In the genomic region with DNA sequence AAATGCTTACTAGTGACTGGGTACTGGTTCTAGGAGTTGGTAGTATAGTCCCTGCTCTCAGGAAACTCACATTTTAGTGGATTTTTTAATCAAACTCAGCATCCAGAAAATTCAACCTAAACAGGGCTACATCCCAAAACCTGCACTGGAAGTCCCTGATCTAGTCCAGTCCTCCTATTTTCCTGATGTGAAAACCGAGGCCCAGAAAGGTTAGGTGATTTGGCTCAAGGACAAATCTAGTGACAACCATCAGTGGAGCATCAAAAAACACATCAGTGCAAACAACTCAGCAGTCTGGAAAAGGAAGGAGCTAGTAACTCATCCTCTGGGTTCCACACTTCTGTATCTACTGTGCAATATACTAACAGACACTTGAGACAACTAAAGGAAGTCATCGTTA, we compare ENCODE assay signal across 9 cellular contexts. TPM values are rescaled to one million over a fixed set of nuclear protein-coding genes. Genes with fewer than 3 reads are reported as not detected.
DNase-seq lines count a peak whose midpoint lies in the region; TF ChIP-seq lines count a peak whose summit lies in the region.
"Had no signal": no experiment of that assay in that cellular context is flagged by ENCODE, and none has a peak within 500 bp of the region (broad histone marks: within the 10 kb centered on the region; RNA-seq: fewer than 3 reads in every experiment).

No MANE protein-coding gene starts in this region.

- H3K36me3 Mint-ChIP-seq in CD4-positive, alpha-beta memory T cell: peaks cover 41 to 58% of the 10 kb centered on the region in 2 donors
- H3K36me3 Mint-ChIP-seq in activated naive CD8-positive, alpha-beta T cell: peaks cover 7% of the 10 kb centered on the region
- peaks cover 10% of the 10 kb centered on the region for H3K36me3 Mint-ChIP-seq in nephron (ENCODE audit: low read depth)

- POLR2A ChIA-PET in CD4-positive, alpha-beta memory T cell (lab: Charles Lee; ENCODE audit: partially characterized antibody): interaction anchor here (0.8 to 5.3 kb wide), 14 partner anchors 9 to 111 kb away, joined by 3 to 45 read pairs (median 4); partner anchors contain the start of gene SERINC5

- intact Hi-C loops in CD4-positive, alpha-beta memory T cell (cut with micrococcal nuclease): loop anchor here (2.0 to 5.0 kb wide), 4 partner anchors 13 to 35 kb away; no protein-coding TSS in a partner anchor

- H3K4me1 Mint-ChIP-seq in CD4-positive, alpha-beta memory T cell: peaks cover 73 to 96% (median 84%) of the 10 kb centered on the region in 4 donors
- H3K4me1 Mint-ChIP-seq in activated naive CD8-positive, alpha-beta T cell (ENCODE audit: low read depth): peaks cover 91% of the 10 kb centered on the region
- peaks cover 31% of the 10 kb centered on the region for H3K4me1 Mint-ChIP-seq in nephron

- CTCF ChIA-PET in CD4-positive, alpha-beta memory T cell (lab: Charles Lee; ENCODE audit: partially characterized antibody): interaction anchor here (1.2 to 2.0 kb wide), 4 partner anchors 13 to 126 kb away, joined by 3 to 12 read pairs (median 8); partner anchors contain the start of gene SERINC5

- peak overlapping the region; percentile 77 to 99 (median 88) for H3K27ac Mint-ChIP-seq in CD4-positive, alpha-beta memory T cell
- H3K27ac Mint-ChIP-seq in activated naive CD8-positive, alpha-beta T cell: peak overlapping the region; percentile 88
- H3K27ac Mint-ChIP-seq in nephron: peak overlapping the region in 2 of 3 experiments; percentile 5 to 7

- no peaks in the 10 kb centered on the region for H3K27me3 ChIP-seq in BLaER1
- H3K27me3 ChIP-seq in CD4-positive, alpha-beta memory T cell (ENCODE audit: insufficient read depth, low read length): no peaks in the 10 kb centered on the region
- H3K27me3 ChIP-seq: brain microvascular endothelial cell had no signal

- no peak for TF ChIP-seq CTCF in nephron (IDR thresholded peaks at IDR 0.05; ENCODE audit: unreplicated experiment in 3 of 3)

- no peak overlapping the region for H3K9ac ChIP-seq in BLaER1

- H3K9me3 Mint-ChIP-seq in CD4-positive, alpha-beta memory T cell: peaks cover 0 to 2% (median 0%) of the 10 kb centered on the region in 8 donors
- H3K9me3 Mint-ChIP-seq in activated naive CD8-positive, alpha-beta T cell (ENCODE audit: low read depth): no peaks in the 10 kb centered on the region
- no peaks in the 10 kb centered on the region for H3K9me3 Mint-ChIP-seq in nephron

- H3K36me3 ChIP-seq in BLaER1: peaks cover 84% of the 10 kb centered on the region
- H3K36me3 ChIP-seq in CD4-positive, alpha-beta memory T cell (ENCODE audit: insufficient read depth, low read length): peaks cover 6% of the 10 kb centered on the region
- H3K36me3 ChIP-seq: brain microvascular endothelial cell had no signal

- no peak for DNase-seq in CD4-positive, alpha-beta memory T cell
- DNase-seq in nucleus accumbens (lab: John Stamatoyannopoulos, UW): no peak
- DNase-seq in Kasumi-1 (lab: John Stamatoyannopoulos, UW): no peak
- DNase-seq in UCSD-AML1 (lab: John Stamatoyannopoulos, UW; ENCODE audit: unreplicated experiment): no peak
- DNase-seq: brain microvascular endothelial cell, mesenchymal stem cell had no signal

- peak overlapping the region; percentile 58 to 86 (median 77) for H3K4me3 Mint-ChIP-seq in CD4-positive, alpha-beta memory T cell
- H3K4me3 Mint-ChIP-seq in activated naive CD8-positive, alpha-beta T cell: peak overlapping the region; percentile 73
- no peak overlapping the region for H3K4me3 Mint-ChIP-seq in nephron

- H3K4me1 ChIP-seq in BLaER1: peaks cover 74% of the 10 kb centered on the region
- peaks cover 94% of the 10 kb centered on the region for H3K4me1 ChIP-seq in CD4-positive, alpha-beta memory T cell (ENCODE audit: insufficient read depth, low read length)

- peaks cover 100% of the 10 kb centered on the region for H4K20me1 ChIP-seq in BLaER1

- 0 out of 2 replicates have a peak, but pooled peaks cover 4% of the 10 kb centered on the region for H3K9me3 ChIP-seq in BLaER1
- no peaks in the 10 kb centered on the region for H3K9me3 ChIP-seq in CD4-positive, alpha-beta memory T cell (ENCODE audit: control insufficient read depth in 1 of 2, low read length in 2 of 2)

- H3K27me3 Mint-ChIP-seq in CD4-positive, alpha-beta memory T cell: no peaks in the 10 kb centered on the region
- no peaks in the 10 kb centered on the region for H3K27me3 Mint-ChIP-seq in activated naive CD8-positive, alpha-beta T cell
- no peaks in the 10 kb centered on the region for H3K27me3 Mint-ChIP-seq in nephron (ENCODE audit: low read depth)

- no peak overlapping the region for H3K4me3 ChIP-seq in BLaER1
- peak overlapping the region in 1 of 2 donors; percentile 25 for H3K4me3 ChIP-seq in CD4-positive, alpha-beta memory T cell (ENCODE audit: low read length in 2 of 2)

- H3K27ac ChIP-seq in BLaER1: peak overlapping the region; percentile 28; the same call in 1 of the 2 replicates
- H3K27ac ChIP-seq in CD4-positive, alpha-beta memory T cell (ENCODE audit: low read depth, low read length): peak overlapping the region; percentile 37
- H3K27ac ChIP-seq: brain microvascular endothelial cell had no signal

- H3K4me2 ChIP-seq in BLaER1: no peak overlapping the region

RNA-seq across cellular contexts. Expression of gene SERINC5, which starts 38.2 kb away (rescaled TPM):
- total RNA-seq in CD4-positive, alpha-beta memory T cell: 100 to 1,000 TPM; 153 to 165 TPM
- polyA plus RNA-seq in CD4-positive, alpha-beta memory T cell: 10 to 100 TPM; 20.7 to 35.2 TPM

Comparison
In these comparisons a context has a peak if more than half of its experiments do, and no peak if none do; other contexts are left out.
1. H3K27ac Mint-ChIP-seq: peak in every context shown above with its lines; median percentile 88 in CD4-positive, alpha-beta memory T cell; 88 in activated naive CD8-positive, alpha-beta T cell; 6 in nephron.
2. H3K4me3 Mint-ChIP-seq: peak in CD4-positive, alpha-beta memory T cell (8 of 8) and activated naive CD8-positive, alpha-beta T cell (single experiment); none in nephron (0 of 3).